In genomic region chr2:102154364-102154763, GRCh38 we compare ENCODE assay signal across 17 cellular contexts. TPM values are rescaled to one million over a fixed set of nuclear protein-coding genes. Genes with fewer than 3 reads are reported as not detected.
A peak's percentile ranks its signal among the peaks of the same experiment; 100 is the strongest.
DNase-seq lines count a peak whose midpoint lies in the region; ATAC-seq and TF ChIP-seq lines count a peak whose summit lies in the region.
"Had no signal": no experiment of that assay in that cellular context is flagged by ENCODE, and none has a peak within 500 bp of the region (broad histone marks: within the 10 kb centered on the region; RNA-seq: fewer than 3 reads in every experiment).

No MANE protein-coding gene starts in this region.

- BruUV-seq in Caco-2 (replicated peaks; lab: Mats Ljungman, UMichigan) (no TSS peak), A673 (replicated peaks; lab: Mats Ljungman, UMichigan) (no TSS peak)

- WGBS in prostate gland, result 92% methylated on average over 6 of the region's 6 CpGs

- peaks cover 48% of the 10 kb centered on the region for H3K4me1 ChIP-seq in Caco-2
- peaks cover 8 to 11% of the 10 kb centered on the region in 2 donors for H3K4me1 ChIP-seq in breast epithelium
- H3K4me1 ChIP-seq in lower lobe of right lung, result peaks cover 64% of the 10 kb centered on the region
- peaks cover 20% of the 10 kb centered on the region for H3K4me1 ChIP-seq in prostate gland (replicated peaks)
- H3K4me1 ChIP-seq in A673 (ENCODE audit: insufficient read depth, low read length, poor library complexity, severe bottlenecking), result no peaks in the 10 kb centered on the region

- H3K36me3 Mint-ChIP-seq in Caco-2 (ENCODE audit: insufficient read depth, unreplicated experiment), result peaks cover 40% of the 10 kb centered on the region

- no peak for TF ChIP-seq CTCF in Caco-2 (IDR thresholded peaks at IDR 0.05; ENCODE audit: insufficient read depth in 1 of 2, low read depth in 1 of 2, low read length in 1 of 2, severe bottlenecking in 1 of 2, unreplicated experiment in 1 of 2)
- TF ChIP-seq CTCF in breast epithelium (IDR thresholded peaks at IDR 0.05), result no peak
- TF ChIP-seq CTCF in lower lobe of right lung (IDR thresholded peaks at IDR 0.05), result no peak
- no peak for TF ChIP-seq CTCF in prostate gland (IDR thresholded peaks at IDR 0.05)
- TF ChIP-seq CTCF in A673 (conservative IDR thresholded peaks at IDR 0.05; ENCODE audit: low read depth, low read length), result no peak

- H3K36me3 ChIP-seq in Caco-2 (ENCODE audit: control insufficient read depth, insufficient read depth, low read length) (peaks cover 4% of the 10 kb centered on the region), breast epithelium (no peaks in the 10 kb centered on the region), lower lobe of right lung (peaks cover 56% of the 10 kb centered on the region), prostate gland (no peaks in the 10 kb centered on the region), A673 (ENCODE audit: insufficient read depth, low read length, poor library complexity, severe bottlenecking) (no peaks in the 10 kb centered on the region)

- no peak overlapping the region for H3K4me3 ChIP-seq in Caco-2 (ENCODE audit: low read depth, low read length)
- no peak overlapping the region for H3K4me3 ChIP-seq in breast epithelium
- no peak overlapping the region for H3K4me3 ChIP-seq in lower lobe of right lung
- no peak overlapping the region for H3K4me3 ChIP-seq in prostate gland
- no peak overlapping the region for H3K4me3 ChIP-seq in A673 (ENCODE audit: low read depth, low read length, poor library complexity, severe bottlenecking)
- H3K4me3 ChIP-seq: GM12878, PC-9 had no signal

- H3K9me3 ChIP-seq in Caco-2 (peaks cover 13% of the 10 kb centered on the region), breast epithelium (no peaks in the 10 kb centered on the region), lower lobe of right lung (no peaks in the 10 kb centered on the region), prostate gland (no peaks in the 10 kb centered on the region), A673 (ENCODE audit: low read depth, low read length, poor library complexity, severe bottlenecking) (no peaks in the 10 kb centered on the region)

- no peak for TF ChIP-seq POLR2A in breast epithelium (IDR thresholded peaks at IDR 0.05)
- TF ChIP-seq POLR2A in prostate gland (IDR thresholded peaks at IDR 0.05), result no peak

- H3K4me1 Mint-ChIP-seq in Caco-2 (ENCODE audit: low read depth, unreplicated experiment), result peaks cover 58% of the 10 kb centered on the region
- H3K4me1 Mint-ChIP-seq: H9 had no signal

- no peak for ATAC-seq in lower lobe of right lung
- ATAC-seq: GM12878 had no signal

- peaks cover 42% of the 10 kb centered on the region for H3K9me3 Mint-ChIP-seq in Caco-2 (ENCODE audit: unreplicated experiment)

- peak overlapping the region; percentile 91 to 96 for H3K27ac ChIP-seq in breast epithelium
- peak overlapping the region; percentile 67 for H3K27ac ChIP-seq in lower lobe of right lung
- peak overlapping the region; percentile 84 to 87 for H3K27ac ChIP-seq in prostate gland
- no peak overlapping the region for H3K27ac ChIP-seq in A673 (ENCODE audit: low read depth, low read length, poor library complexity, severe bottlenecking)

- no peak overlapping the region for H3K4me3 Mint-ChIP-seq in Caco-2 (ENCODE audit: unreplicated experiment)
- H3K4me3 Mint-ChIP-seq: H9 had no signal

- H3K27me3 ChIP-seq in Caco-2 (replicated peaks; ENCODE audit: control insufficient read depth, insufficient read depth, low read length) (no peaks in the 10 kb centered on the region), breast epithelium (no peaks in the 10 kb centered on the region), lower lobe of right lung (ENCODE audit: low read depth) (no peaks in the 10 kb centered on the region), prostate gland (replicated peaks; ENCODE audit: insufficient read depth) (no peaks in the 10 kb centered on the region), A673 (replicated peaks; ENCODE audit: insufficient read depth, low read depth, low read length, poor library complexity) (no peaks in the 10 kb centered on the region)

- CTCF ChIA-PET in Caco-2 (lab: Charles Lee) (no interaction called here), A673 (lab: Charles Lee) (no interaction called here)

- H3K27ac Mint-ChIP-seq in Caco-2 (ENCODE audit: unreplicated experiment), result peak overlapping the region; percentile 84

- POLR2A ChIA-PET in Caco-2 (lab: Charles Lee), result no interaction called here
- POLR2A ChIA-PET in A673 (lab: Charles Lee; ENCODE audit: low non-redundant PET), result no interaction called here

- DNase-seq in Caco-2 (no peak), breast epithelium (ENCODE audit: low spot score in 2 of 2) (no peak), lower lobe of right lung (no peak), prostate gland (ENCODE audit: low spot score) (no peak), dedifferentiated amniotic fluid mesenchymal stem cell (ENCODE audit: extremely low spot score) (no peak), OCI-M2 (lab: John Stamatoyannopoulos, UW; ENCODE audit: unreplicated experiment) (no peak), foreskin melanocyte (no peak), A673 (ENCODE audit: low spot score) (no peak)
- DNase-seq: ACHN; Calu3; CD4-positive, CD25-positive, alpha-beta regulatory T cell; H9; NCI-H146; NCI-H69; PC-9 had no signal

- H3K27me3 Mint-ChIP-seq in Caco-2 (ENCODE audit: insufficient read depth, unreplicated experiment), result no peaks in the 10 kb centered on the region
- H3K27me3 Mint-ChIP-seq: CD4-positive, CD25-positive, alpha-beta regulatory T cell had no signal

- intact Hi-C loops in Caco-2 (cut with micrococcal nuclease; ENCODE audit: unreplicated experiment), result no loop called here
- intact Hi-C loops in breast epithelium (cut with DNase I; ENCODE audit: low total_unique reads), result no loop called here
- intact Hi-C loops in lower lobe of right lung (cut with DNase I), result no loop called here
- intact Hi-C loops in prostate gland (cut with DNase I), result no loop called here
- intact Hi-C loops in A673 (cut with micrococcal nuclease; ENCODE audit: unreplicated experiment), result no loop called here

RNA-seq across cellular contexts. Expression of gene IL1R1, which starts 11.8 kb away (rescaled TPM):
- total RNA-seq in Caco-2 (2022), result 23.5 and 25.0 TPM in 2 replicates
- 100 to 1,000 TPM; 127 to 206 (median 136) TPM for total RNA-seq in breast epithelium
- total RNA-seq in lower lobe of right lung, result 152 TPM
- total RNA-seq in prostate gland, result 100 to 1,000 TPM; 112 to 289 TPM
- total RNA-seq in A673 (2021), result 0.22 and 0.45 TPM in 2 replicates
- total RNA-seq: G401 had no signal

RNA-seq across cellular contexts. Expression of gene IL1RL2, which starts 32.5 kb away (rescaled TPM):
- total RNA-seq in Caco-2 (2022) (not detected in 2 replicates), breast epithelium (1 to 10 TPM; 1.9 to 5.9 (median 2.3) TPM), lower lobe of right lung (not detected), prostate gland (1 to 10 TPM; 1.4 to 3.8 TPM), A673 (2021) (not detected in 2 replicates)
- total RNA-seq: CD4-positive, CD25-positive, alpha-beta regulatory T cell; G401; GM12878; H9 had no signal

Comparison
In these comparisons a context has a peak if more than half of its experiments do, and no peak if none do; other contexts are left out.
1. RNA of gene IL1R1, which starts 11.8 kb away (total RNA-seq): 112 to 289 TPM in prostate gland, 152 TPM in lower lobe of right lung (single experiment), 127 to 206 TPM in breast epithelium and 23.5 to 25.0 TPM in Caco-2; 0.22 to 0.45 TPM in A673; every median in the first group is over 10 times any median in the second.